In the genomic region with DNA sequence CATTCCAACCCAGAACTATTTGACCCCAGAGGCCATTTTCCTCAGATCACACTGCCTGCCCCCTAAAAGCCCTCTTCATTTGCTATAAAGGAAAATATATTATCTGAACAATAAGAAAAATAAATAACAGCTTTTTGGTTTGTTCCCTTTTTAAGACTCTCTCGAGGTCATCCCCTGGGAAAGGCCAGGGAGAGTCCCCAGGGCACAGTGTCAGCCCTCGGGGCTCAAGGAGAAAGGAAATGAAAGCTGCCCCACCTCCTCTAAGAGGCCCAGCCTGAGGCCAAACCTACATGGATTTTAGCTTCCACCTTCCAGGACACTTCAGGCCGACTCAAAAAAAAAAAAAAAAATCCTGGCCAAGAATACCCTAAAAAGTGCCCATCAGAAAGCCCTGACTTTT, we compare ENCODE assay signal across 27 cellular contexts.
DNase-seq lines count a peak whose midpoint lies in the region; ATAC-seq and TF ChIP-seq lines count a peak whose summit lies in the region.
"Had no signal": no experiment of that assay in that cellular context is flagged by ENCODE, and none has a peak within 500 bp of the region (broad histone marks: within the 10 kb centered on the region; RNA-seq: fewer than 3 reads in every experiment).

No MANE protein-coding gene starts in this region.

- H3K4me1 Mint-ChIP-seq in activated T-cell treated with anti-CD3 and anti-CD28 coated beads, Interleukin-2, amount 50 U/mL, for 24 hours (ENCODE audit: low read depth): peaks cover 74% of the 10 kb centered on the region
- peaks cover 35% of the 10 kb centered on the region for H3K4me1 Mint-ChIP-seq in activated T-helper 17 cell treated with anti-CD3 and anti-CD28 coated beads, Interleukin-2, amount 50 U/mL, for 72 hours
- peaks cover 4% of the 10 kb centered on the region for H3K4me1 Mint-ChIP-seq in neural crest cell

- 52% methylated on average over 3 of the region's 3 CpGs for WGBS in smooth muscle cell (ENCODE audit: low lambda C conversion rate)

- H3K4me1 ChIP-seq in smooth muscle cell (ENCODE audit: low read depth): no peaks in the 10 kb centered on the region
- H3K4me1 ChIP-seq: A549, breast epithelium, esophagus muscularis mucosa, testis, vagina had no signal

- no peaks in the 10 kb centered on the region for H4K20me1 ChIP-seq in smooth muscle cell (ENCODE audit: low read depth)

- H3K4me3 Mint-ChIP-seq in activated T-cell treated with anti-CD3 and anti-CD28 coated beads, Interleukin-2, amount 50 U/mL, for 24 hours: no peak overlapping the region
- H3K4me3 Mint-ChIP-seq in activated T-helper 17 cell treated with anti-CD3 and anti-CD28 coated beads, Interleukin-2, amount 50 U/mL, for 72 hours: peak overlapping the region; percentile 75
- no peak overlapping the region for H3K4me3 Mint-ChIP-seq in neural crest cell
- H3K4me3 Mint-ChIP-seq: HFFc6 had no signal

- no peak for ATAC-seq in activated T-helper 17 cell treated with anti-CD3 and anti-CD28 coated beads, Interleukin-2, amount 50 U/mL, for 72 hours (replicated peaks)
- ATAC-seq in HG03442 (IDR thresholded peaks at IDR 0.05; ENCODE audit: unreplicated experiment) (no peak), GM18909 (IDR thresholded peaks at IDR 0.05; ENCODE audit: poor library complexity, unreplicated experiment) (no peak)
- ATAC-seq: A549, K562 had no signal

- no peaks in the 10 kb centered on the region for H3K9me3 ChIP-seq in smooth muscle cell (replicated peaks; ENCODE audit: low read depth)
- H3K9me3 ChIP-seq: A549, breast epithelium, esophagus muscularis mucosa, testis, vagina had no signal

- H3K4me2 ChIP-seq in smooth muscle cell: no peak overlapping the region
- H3K4me2 ChIP-seq: A549 had no signal

- H3K27ac Mint-ChIP-seq in activated T-cell treated with anti-CD3 and anti-CD28 coated beads, Interleukin-2, amount 50 U/mL, for 24 hours: peak overlapping the region; percentile 83
- H3K27ac Mint-ChIP-seq in activated T-helper 17 cell treated with anti-CD3 and anti-CD28 coated beads, Interleukin-2, amount 50 U/mL, for 72 hours: peak overlapping the region; percentile 85
- peak overlapping the region; percentile 43 for H3K27ac Mint-ChIP-seq in neural crest cell (ENCODE audit: unreplicated experiment)
- H3K27ac Mint-ChIP-seq: HFFc6 had no signal

- peaks cover 10% of the 10 kb centered on the region for H3K27me3 Mint-ChIP-seq in activated T-cell treated with anti-CD3 and anti-CD28 coated beads, Interleukin-2, amount 50 U/mL, for 24 hours
- H3K27me3 Mint-ChIP-seq in activated T-helper 17 cell treated with anti-CD3 and anti-CD28 coated beads, Interleukin-2, amount 50 U/mL, for 72 hours: no peaks in the 10 kb centered on the region
- no peaks in the 10 kb centered on the region for H3K27me3 Mint-ChIP-seq in neural crest cell (ENCODE audit: low read depth)
- H3K27me3 Mint-ChIP-seq: naive B cell had no signal

- H3K4me3 ChIP-seq in smooth muscle cell: no peak overlapping the region
- H3K4me3 ChIP-seq: A549, breast epithelium, esophagus muscularis mucosa, GM23248, K562, testis, vagina had no signal

- no peaks in the 10 kb centered on the region for H3K9me3 Mint-ChIP-seq in activated T-cell treated with anti-CD3 and anti-CD28 coated beads, Interleukin-2, amount 50 U/mL, for 24 hours
- no peaks in the 10 kb centered on the region for H3K9me3 Mint-ChIP-seq in activated T-helper 17 cell treated with anti-CD3 and anti-CD28 coated beads, Interleukin-2, amount 50 U/mL, for 72 hours
- peaks cover 5% of the 10 kb centered on the region for H3K9me3 Mint-ChIP-seq in neural crest cell
- H3K9me3 Mint-ChIP-seq: HFFc6, naive B cell had no signal

- DNase-seq in activated T-cell treated with anti-CD3 and anti-CD28 coated beads, Interleukin-2, amount 50 U/mL, for 24 hours: no peak
- DNase-seq in activated T-cell treated with anti-CD3 and anti-CD28 coated beads, Interleukin-2, amount 50 U/mL, for 1 hour: no peak
- DNase-seq in ELF-1 (ENCODE audit: low read depth, low spot score) (peak; percentile 57), neural crest cell (ENCODE audit: low read depth, low spot score) (no peak), smooth muscle cell (lab: John Stamatoyannopoulos, UW; ENCODE audit: unreplicated experiment) (no peak)
- DNase-seq: activated CD4-positive, alpha-beta T cell treated with anti-CD3 and anti-CD28 coated beads for 48 hours; activated effector memory CD4-positive, alpha-beta T cell treated with Interleukin-2 at 50 U/mL for 16 hours; amygdala; EL; foreskin melanocyte; GM23248; HFFc6; MM.1S; naive B cell; NCI-H1436 treated with DMSO at 0.1 percent for 48 hours; NCI-H510A; SHP77 treated with DMSO at 0.1 percent for 48 hours; SW 1271; testis had no signal

- H3F3A ChIP-seq in smooth muscle cell (ENCODE audit: low read depth): no peaks in the 10 kb centered on the region

- H3K9ac ChIP-seq in smooth muscle cell (ENCODE audit: low read depth): no peak overlapping the region
- H3K9ac ChIP-seq: GM23248 had no signal

- H3K27ac ChIP-seq in smooth muscle cell (ENCODE audit: low read depth): no peak overlapping the region
- H3K27ac ChIP-seq: A549, breast epithelium, esophagus muscularis mucosa, GM23248, testis, vagina had no signal

- H3K36me3 ChIP-seq in smooth muscle cell (ENCODE audit: low read depth): no peaks in the 10 kb centered on the region
- H3K36me3 ChIP-seq: breast epithelium, esophagus muscularis mucosa, vagina had no signal

- no peaks in the 10 kb centered on the region for H3K79me2 ChIP-seq in smooth muscle cell (ENCODE audit: low read depth)

- no peaks in the 10 kb centered on the region for H3K27me3 ChIP-seq in smooth muscle cell (ENCODE audit: low read depth)
- H3K27me3 ChIP-seq: esophagus muscularis mucosa, testis, vagina had no signal

- TF ChIP-seq CTCF in neural crest cell (conservative IDR thresholded peaks at IDR 0.05) (no peak), smooth muscle cell (IDR thresholded peaks at IDR 0.05; ENCODE audit: borderline replicate concordance, insufficient read depth, poor library complexity, severe bottlenecking) (no peak)

- H3K36me3 Mint-ChIP-seq in activated T-cell treated with anti-CD3 and anti-CD28 coated beads, Interleukin-2, amount 50 U/mL, for 24 hours (ENCODE audit: low read depth): peaks cover 31% of the 10 kb centered on the region
- peaks cover 35% of the 10 kb centered on the region for H3K36me3 Mint-ChIP-seq in activated T-helper 17 cell treated with anti-CD3 and anti-CD28 coated beads, Interleukin-2, amount 50 U/mL, for 72 hours (ENCODE audit: low read depth)
- no peaks in the 10 kb centered on the region for H3K36me3 Mint-ChIP-seq in neural crest cell (ENCODE audit: low read depth)

- H2AFZ ChIP-seq in smooth muscle cell (ENCODE audit: low read depth): no peak overlapping the region
- H2AFZ ChIP-seq: GM23248 had no signal
